Comparison of ENCODE assay signal across 2 cellular contexts in genomic region chr7:76505168-76506080, GRCh38.
TF ChIP-seq lines count a peak whose summit lies in the region.

No MANE protein-coding gene starts in this region.

TF ChIP-seq in SK-N-SH, 30 proteins besides CTCF, POLR2A, EP300 and RAD21 (continued from another document):
- no peak for TF ChIP-seq ZBTB33 (IDR thresholded peaks at IDR 0.05; ENCODE audit: borderline replicate concordance, low read depth)
- no peak for TF ChIP-seq REST (IDR thresholded peaks at IDR 0.05; ENCODE audit: low read depth, low read length)
- no peak for TF ChIP-seq TEAD4 (IDR thresholded peaks at IDR 0.05; ENCODE audit: borderline replicate concordance, insufficient read depth)

TF ChIP-seq in SK-N-SH treated with all-trans-retinoic acid at 6 μM for 48 hours, 23 proteins besides CTCF, POLR2A, EP300 and RAD21 (continued from another document):
- no peak for TF ChIP-seq CSRNP3 (CRISPR knock-in tag; IDR thresholded peaks at IDR 0.05)
- TF ChIP-seq TOX (CRISPR knock-in tag; IDR thresholded peaks at IDR 0.05; ENCODE audit: borderline replicate concordance), result no peak
- no peak for TF ChIP-seq BACH2 (CRISPR knock-in tag; IDR thresholded peaks at IDR 0.05; ENCODE audit: borderline replicate concordance)
- no peak for TF ChIP-seq ZNF8 (CRISPR knock-in tag; IDR thresholded peaks at IDR 0.05)
- no peak for TF ChIP-seq ZNF70 (CRISPR knock-in tag; IDR thresholded peaks at IDR 0.05)
- no peak for TF ChIP-seq ZFP30 (CRISPR knock-in tag; IDR thresholded peaks at IDR 0.05)
- no peak for TF ChIP-seq PPARA (CRISPR knock-in tag; IDR thresholded peaks at IDR 0.05; ENCODE audit: borderline replicate concordance)
- no peak for TF ChIP-seq POU6F1 (CRISPR knock-in tag; IDR thresholded peaks at IDR 0.05; ENCODE audit: borderline replicate concordance, low read depth)
- TF ChIP-seq TSHZ2 (CRISPR knock-in tag; IDR thresholded peaks at IDR 0.05), result no peak
- TF ChIP-seq ARNTL (CRISPR knock-in tag; IDR thresholded peaks at IDR 0.05; ENCODE audit: borderline replicate concordance, low read depth), result no peak
